1 cellular context compared by ENCODE assay signal in genomic region chr17:57305918-57306317, GRCh38.
TF ChIP-seq lines count a peak whose summit lies in the region.

No MANE protein-coding gene starts in this region.

TF ChIP-seq in K562, 482 proteins besides CTCF, POLR2A, EP300 and RAD21:
- TF ChIP-seq ZNF77 (CRISPR knock-in tag; IDR thresholded peaks at IDR 0.05) (no peak), ILF3 (IDR thresholded peaks at IDR 0.05; ENCODE audit: borderline replicate concordance) (no peak), TEAD1 (CRISPR knock-in tag; IDR thresholded peaks at IDR 0.05) (no peak), ZBTB1 (CRISPR knock-in tag; IDR thresholded peaks at IDR 0.05; ENCODE audit: borderline replicate concordance, low read depth) (no peak), DIDO1 (tag; IDR thresholded peaks at IDR 0.05; ENCODE audit: low read depth) (no peak), ZNF395 (CRISPR knock-in tag; IDR thresholded peaks at IDR 0.05) (no peak), AFF4 (CRISPR knock-in tag; IDR thresholded peaks at IDR 0.05) (no peak), ZNF174 (CRISPR knock-in tag; IDR thresholded peaks at IDR 0.05) (no peak), HLTF (IDR thresholded peaks at IDR 0.05) (no peak), SMARCE1 (IDR thresholded peaks at IDR 0.05) (no peak), NEUROD1 (IDR thresholded peaks at IDR 0.05; ENCODE audit: borderline replicate concordance, low read depth, low read length, partially characterized antibody) (no peak), ATF7 (IDR thresholded peaks at IDR 0.05) (no peak), RBM34 (IDR thresholded peaks at IDR 0.05; ENCODE audit: borderline replicate concordance, insufficient read depth, low read length) (no peak), CUX1 (CRISPR knock-in tag; IDR thresholded peaks at IDR 0.05) (no peak), ETV1 (tag; conservative IDR thresholded peaks at IDR 0.05; ENCODE audit: low read depth) (no peak)
